ENCODE assay signal across 9 cellular contexts in the genomic region with DNA sequence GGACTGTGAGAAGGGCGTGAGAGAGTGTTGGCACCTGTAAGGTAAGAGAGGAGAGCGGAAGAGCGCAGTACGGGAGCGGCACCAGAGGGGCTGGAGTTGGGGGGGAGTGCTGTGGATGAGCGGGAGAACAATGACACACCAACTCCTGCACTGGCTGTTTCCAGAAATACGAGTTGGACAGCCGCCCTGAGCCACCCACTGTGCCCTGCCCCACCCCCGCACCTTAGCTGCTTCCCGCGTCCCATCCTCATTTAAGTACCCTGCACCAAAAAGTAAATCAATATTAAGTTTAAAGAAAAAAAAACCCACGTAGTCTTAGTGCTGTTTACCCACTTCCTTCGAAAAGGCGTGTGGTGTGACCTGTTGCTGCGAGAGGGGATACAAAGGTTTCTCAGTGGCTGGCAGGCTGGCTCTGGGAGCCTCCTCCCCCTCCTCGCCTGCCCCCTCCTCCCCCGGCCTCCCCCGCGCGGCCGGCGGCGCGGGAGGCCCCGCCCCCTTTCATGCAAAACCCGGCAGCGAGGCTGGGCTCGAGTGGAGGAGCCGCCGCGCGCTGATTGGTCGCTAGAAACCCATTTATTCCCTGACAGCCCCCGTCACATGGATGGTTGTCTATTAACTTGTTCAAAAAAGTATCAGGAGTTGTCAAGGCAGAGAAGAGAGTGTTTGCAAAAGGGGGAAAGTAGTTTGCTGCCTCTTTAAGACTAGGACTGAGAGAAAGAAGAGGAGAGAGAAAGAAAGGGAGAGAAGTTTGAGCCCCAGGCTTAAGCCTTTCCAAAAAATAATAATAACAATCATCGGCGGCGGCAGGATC. TPM values are rescaled to one million over a fixed set of nuclear protein-coding genes. Genes with fewer than 3 reads are reported as not detected.
DNase-seq lines count a peak whose midpoint lies in the region; ATAC-seq and TF ChIP-seq lines count a peak whose summit lies in the region.
"Had no signal": no experiment of that assay in that cellular context is flagged by ENCODE, and none has a peak within 500 bp of the region (broad histone marks: within the 10 kb centered on the region; RNA-seq: fewer than 3 reads in every experiment).

A gene (plus strand): TSS at position 601 of the 811 bp plus-strand sequence. CDS start 436 bp downstream, outside the sequence.

- H3K4me3 Mint-ChIP-seq in activated naive CD4-positive, alpha-beta T cell treated with anti-CD3 and anti-CD28 coated beads, Interleukin-2, amount 10 ng/mL, durations not matched to agents 7 days and 5 days: no peak within 1 kb of the TSS

- H3K4me1 ChIP-seq in mucosa of stomach (ENCODE audit: control insufficient read depth, insufficient read depth, low read length) (peaks cover 7% of the 10 kb centered on the region), vagina (peaks cover 25% of the 10 kb centered on the region)

- TF ChIP-seq POLR2A in erythroblast (IDR thresholded peaks at IDR 0.05; ENCODE audit: low read length) (no peak), vagina (IDR thresholded peaks at IDR 0.05) (peak in 1 of 2 donors; percentile 8)

- no peak for TF ChIP-seq CTCF in vagina (IDR thresholded peaks at IDR 0.05)

- H3K27ac ChIP-seq in vagina: peak within 1 kb of the TSS; percentile 62

- peak within 1 kb of the TSS; percentile 75 for H3K27ac Mint-ChIP-seq in activated naive CD4-positive, alpha-beta T cell treated with anti-CD3 and anti-CD28 coated beads, Interleukin-2, amount 10 ng/mL, durations not matched to agents 7 days and 5 days

- peaks cover 4% of the 10 kb centered on the region for H3K36me3 Mint-ChIP-seq in activated naive CD4-positive, alpha-beta T cell treated with anti-CD3 and anti-CD28 coated beads, Interleukin-2, amount 10 ng/mL, durations not matched to agents 7 days and 5 days

- peaks cover 45% of the 10 kb centered on the region for H3K27me3 ChIP-seq in mucosa of stomach (ENCODE audit: control insufficient read depth, insufficient read depth, low read length)
- H3K27me3 ChIP-seq in vagina: peaks cover 11% of the 10 kb centered on the region

- peaks cover 7% of the 10 kb centered on the region for H3K4me1 Mint-ChIP-seq in activated naive CD4-positive, alpha-beta T cell treated with anti-CD3 and anti-CD28 coated beads, Interleukin-2, amount 10 ng/mL, durations not matched to agents 7 days and 5 days

- peak; percentile 41 for DNase-seq in activated naive CD4-positive, alpha-beta T cell treated with anti-CD3 and anti-CD28 coated beads, Interleukin-2, amount 10 ng/mL, durations not matched to agents 7 days and 5 days
- DNase-seq in activated naive CD4-positive, alpha-beta T cell treated with Interleukin-2 at 50 U/mL for 16 hours: no peak
- DNase-seq in NCI-H1105 treated with DMSO at 0.1 percent for 48 hours (lab: John Stamatoyannopoulos, UW): peak; percentile 97
- peak; percentile 53 to 63 for DNase-seq in erythroblast (lab: John Stamatoyannopoulos, UW)
- no peak for DNase-seq in vagina (ENCODE audit: extremely low spot score in 2 of 2)

- intact Hi-C loops in vagina (cut with DNase I): loop anchor here (5.0 to 10.0 kb wide), 2 partner anchors 543 to 971 kb away; no protein-coding TSS in a partner anchor

- CTCF ChIA-PET in activated naive CD4-positive, alpha-beta T cell treated with anti-CD3 and anti-CD28 coated beads, Interleukin-2, amount 10 ng/mL, durations not matched to agents 7 days and 5 days (lab: Charles Lee): interaction anchor here (0.9 to 1.3 kb wide), 3 partner anchors 10 to 972 kb away, joined by 3 to 8 read pairs (median 3); no protein-coding TSS in a partner anchor

- ATAC-seq in SK-N-SH treated with all-trans-retinoic acid at 6 μM for 48 hours (peak; percentile 86), GM18517 (IDR thresholded peaks at IDR 0.05; ENCODE audit: unreplicated experiment) (no peak)

- peaks cover 26% of the 10 kb centered on the region for H3K27me3 Mint-ChIP-seq in activated naive CD4-positive, alpha-beta T cell treated with anti-CD3 and anti-CD28 coated beads, Interleukin-2, amount 10 ng/mL, durations not matched to agents 7 days and 5 days

- H3K36me3 ChIP-seq in mucosa of stomach (ENCODE audit: control insufficient read depth, insufficient read depth, low read length) (no peaks in the 10 kb centered on the region), vagina (no peaks in the 10 kb centered on the region)

- H3K9me3 ChIP-seq in mucosa of stomach (ENCODE audit: control insufficient read depth, low read length): no peaks in the 10 kb centered on the region
- no peaks in the 10 kb centered on the region for H3K9me3 ChIP-seq in vagina

- H3K9ac ChIP-seq in mucosa of stomach (ENCODE audit: low read length): peak within 1 kb of the TSS; percentile 81

- H3K4me3 ChIP-seq in mucosa of stomach (ENCODE audit: low read length) (peak within 1 kb of the TSS; percentile 71), vagina (peak within 1 kb of the TSS; percentile 26 to 48)

- H3K9me3 Mint-ChIP-seq in activated naive CD4-positive, alpha-beta T cell treated with anti-CD3 and anti-CD28 coated beads, Interleukin-2, amount 10 ng/mL, durations not matched to agents 7 days and 5 days: no peaks in the 10 kb centered on the region
- H3K9me3 Mint-ChIP-seq: activated naive CD4-positive, alpha-beta T cell treated with anti-CD3 and anti-CD28 coated beads, Interleukin-2, amount 50 U/mL, for 72 hours had no signal

TF ChIP-seq in SK-N-SH treated with all-trans-retinoic acid at 6 μM for 48 hours, 23 proteins besides CTCF, POLR2A, EP300 and RAD21:
- TF ChIP-seq ZNF8 (CRISPR knock-in tag; IDR thresholded peaks at IDR 0.05): no peak
- TF ChIP-seq ZFP3 (CRISPR knock-in tag; IDR thresholded peaks at IDR 0.05): no peak
- TF ChIP-seq, protein P1, sequence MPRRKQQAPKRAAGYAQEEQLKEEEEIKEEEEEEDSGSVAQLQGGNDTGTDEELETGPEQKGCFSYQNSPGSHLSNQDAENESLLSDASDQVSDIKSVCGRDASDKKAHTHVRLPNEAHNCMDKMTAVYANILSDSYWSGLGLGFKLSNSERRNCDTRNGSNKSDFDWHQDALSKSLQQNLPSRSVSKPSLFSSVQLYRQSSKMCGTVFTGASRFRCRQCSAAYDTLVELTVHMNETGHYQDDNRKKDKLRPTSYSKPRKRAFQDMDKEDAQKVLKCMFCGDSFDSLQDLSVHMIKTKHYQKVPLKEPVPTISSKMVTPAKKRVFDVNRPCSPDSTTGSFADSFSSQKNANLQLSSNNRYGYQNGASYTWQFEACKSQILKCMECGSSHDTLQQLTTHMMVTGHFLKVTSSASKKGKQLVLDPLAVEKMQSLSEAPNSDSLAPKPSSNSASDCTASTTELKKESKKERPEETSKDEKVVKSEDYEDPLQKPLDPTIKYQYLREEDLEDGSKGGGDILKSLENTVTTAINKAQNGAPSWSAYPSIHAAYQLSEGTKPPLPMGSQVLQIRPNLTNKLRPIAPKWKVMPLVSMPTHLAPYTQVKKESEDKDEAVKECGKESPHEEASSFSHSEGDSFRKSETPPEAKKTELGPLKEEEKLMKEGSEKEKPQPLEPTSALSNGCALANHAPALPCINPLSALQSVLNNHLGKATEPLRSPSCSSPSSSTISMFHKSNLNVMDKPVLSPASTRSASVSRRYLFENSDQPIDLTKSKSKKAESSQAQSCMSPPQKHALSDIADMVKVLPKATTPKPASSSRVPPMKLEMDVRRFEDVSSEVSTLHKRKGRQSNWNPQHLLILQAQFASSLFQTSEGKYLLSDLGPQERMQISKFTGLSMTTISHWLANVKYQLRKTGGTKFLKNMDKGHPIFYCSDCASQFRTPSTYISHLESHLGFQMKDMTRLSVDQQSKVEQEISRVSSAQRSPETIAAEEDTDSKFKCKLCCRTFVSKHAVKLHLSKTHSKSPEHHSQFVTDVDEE (CRISPR knock-in tag; IDR thresholded peaks at IDR 0.05): no peak
- no peak for TF ChIP-seq ESRRG (CRISPR knock-in tag; IDR thresholded peaks at IDR 0.05)
- no peak for TF ChIP-seq PPARA (CRISPR knock-in tag; IDR thresholded peaks at IDR 0.05; ENCODE audit: borderline replicate concordance)

RNA-seq across cellular contexts. Expression of the gene that starts here (rescaled TPM):
- total RNA-seq in vagina: 2.9 TPM

Comparison
In these comparisons a context has a peak if more than half of its experiments do, and no peak if none do; other contexts are left out.
1. DNase-seq: peak in activated naive CD4-positive, alpha-beta T cell treated with anti-CD3 and anti-CD28 coated beads, Interleukin-2, amount 10 ng/mL, durations not matched to agents 7 days and 5 days (single experiment), NCI-H1105 treated with DMSO at 0.1 percent for 48 hours (single experiment) and erythroblast (2 of 2); none in activated naive CD4-positive, alpha-beta T cell treated with Interleukin-2 at 50 U/mL for 16 hours (single experiment) and vagina (0 of 2).